25 cellular contexts compared by ENCODE assay signal in genomic region chr9:115289757-115290208, GRCh38.
A peak's percentile ranks its signal among the peaks of the same experiment; 100 is the strongest.
DNase-seq lines count a peak whose midpoint lies in the region; ATAC-seq, FAIRE-seq and TF ChIP-seq lines count a peak whose summit lies in the region.
"Had no signal": no experiment of that assay in that cellular context is flagged by ENCODE, and none has a peak within 500 bp of the region (broad histone marks: within the 10 kb centered on the region; RNA-seq: fewer than 3 reads in every experiment).

No MANE protein-coding gene starts in this region.

- in situ Hi-C loops in brain microvascular endothelial cell (cut with HindIII; ENCODE audit: low pct_ligation_motif_present, low sequenced_read_pairs) = no loop called here

- no peak overlapping the region for H3K4me3 Mint-ChIP-seq in CD14-positive monocyte
- H3K4me3 Mint-ChIP-seq: activated CD8-positive, alpha-beta T cell treated with anti-CD3 and anti-CD28 coated beads, Interleukin-2, amount 10 ng/mL, durations not matched to agents 7 days and 5 days; activated T-helper 17 cell treated with anti-CD3 and anti-CD28 coated beads, Interleukin-2, amount 50 U/mL, for 72 hours; natural killer cell treated with Interleukin-12 subunit alpha and Interleukin-12 subunit beta and Interleukin-15 and Interleukin-18, amount 100 ng/mL, for 72 hours; stimulated activated effector memory CD8-positive, alpha-beta T cell treated with anti-CD3 and anti-CD28 coated beads, Interleukin-12 subunit alpha, Interleukin-12 subunit beta, amount 100 ng/mL, for 72 hours had no signal

- peak overlapping the region in 1 of 7 donors; percentile 40 for H3K27ac Mint-ChIP-seq in CD14-positive monocyte
- H3K27ac Mint-ChIP-seq: activated CD8-positive, alpha-beta T cell treated with anti-CD3 and anti-CD28 coated beads, Interleukin-2, amount 10 ng/mL, durations not matched to agents 7 days and 5 days; activated T-helper 17 cell treated with anti-CD3 and anti-CD28 coated beads, Interleukin-2, amount 50 U/mL, for 72 hours; natural killer cell treated with Interleukin-12 subunit alpha and Interleukin-12 subunit beta and Interleukin-15 and Interleukin-18, amount 100 ng/mL, for 72 hours; stimulated activated effector memory CD8-positive, alpha-beta T cell treated with anti-CD3 and anti-CD28 coated beads, Interleukin-12 subunit alpha, Interleukin-12 subunit beta, amount 100 ng/mL, for 72 hours had no signal

- no peaks in the 10 kb centered on the region for H3K4me1 Mint-ChIP-seq in CD14-positive monocyte
- H3K4me1 Mint-ChIP-seq: activated T-helper 17 cell treated with anti-CD3 and anti-CD28 coated beads, Interleukin-2, amount 50 U/mL, for 72 hours; stimulated activated effector memory CD8-positive, alpha-beta T cell treated with anti-CD3 and anti-CD28 coated beads, Interleukin-12 subunit alpha, Interleukin-12 subunit beta, amount 100 ng/mL, for 72 hours had no signal

- H3K27me3 ChIP-seq in brain microvascular endothelial cell (replicated peaks) = no peaks in the 10 kb centered on the region
- H3K27me3 ChIP-seq: BLaER1 treated with 17β-estradiol and CSF1 and Interleukin-3, amounts not matched to agents 10 nM and 100 nM; gastroesophageal sphincter; upper lobe of right lung had no signal

- DNase-seq in AG10803 (ENCODE audit: low read depth) (peak; percentile 62), HTR-8/SVneo (ENCODE audit: insufficient read length, low spot score) (peak; percentile 13), brain microvascular endothelial cell (peak; percentile 85), kidney tubule cell (ENCODE audit: low spot score) (peak; percentile 81), erythroblast (lab: John Stamatoyannopoulos, UW) (no peak), CD14-positive monocyte (ENCODE audit: low spot score) (no peak)
- DNase-seq: activated CD8-positive, alpha-beta T cell treated with anti-CD3 and anti-CD28 coated beads, Interleukin-2, amount 10 ng/mL, durations not matched to agents 7 days and 5 days; anterior cingulate cortex; left colon; NCI-H146; NCI-H82; retina; SIG-M5; stimulated activated CD4-positive, alpha-beta T cell treated with anti-CD3 and anti-CD28 coated beads, Interleukin-4, amount 100 ng/mL, for 4 hours; upper lobe of right lung had no signal

- TF ChIP-seq CTCF in AG10803 (conservative IDR thresholded peaks at IDR 0.05; ENCODE audit: low read length) (no peak), brain microvascular endothelial cell (IDR thresholded peaks at IDR 0.05; ENCODE audit: low read depth, low read length, missing control alignments) (no peak), CD14-positive monocyte (IDR thresholded peaks at IDR 0.05) (no peak)

- no peak overlapping the region for H3K27ac ChIP-seq in brain microvascular endothelial cell
- H3K27ac ChIP-seq: BLaER1 treated with 17β-estradiol and CSF1 and Interleukin-3, amounts not matched to agents 10 nM and 100 nM; gastroesophageal sphincter; KMS-11; upper lobe of right lung had no signal

- TF ChIP-seq POLR2A in erythroblast (IDR thresholded peaks at IDR 0.05; ENCODE audit: low read length) = no peak

- H3K4me3 ChIP-seq in AG10803 (ENCODE audit: low read length) = no peak overlapping the region
- no peak overlapping the region for H3K4me3 ChIP-seq in brain microvascular endothelial cell (ENCODE audit: low read depth, low read length)
- H3K4me3 ChIP-seq: BLaER1 treated with 17β-estradiol and CSF1 and Interleukin-3, amounts not matched to agents 10 nM and 100 nM; gastroesophageal sphincter; upper lobe of right lung had no signal

- no peaks in the 10 kb centered on the region for H3K36me3 ChIP-seq in brain microvascular endothelial cell (replicated peaks)
- H3K36me3 ChIP-seq: BLaER1 treated with 17β-estradiol and CSF1 and Interleukin-3, amounts not matched to agents 10 nM and 100 nM; gastroesophageal sphincter; upper lobe of right lung had no signal

- no peaks in the 10 kb centered on the region for H3K36me3 Mint-ChIP-seq in CD14-positive monocyte
- H3K36me3 Mint-ChIP-seq: natural killer cell treated with Interleukin-12 subunit alpha and Interleukin-12 subunit beta and Interleukin-15 and Interleukin-18, amount 100 ng/mL, for 72 hours; stimulated activated effector memory CD8-positive, alpha-beta T cell treated with anti-CD3 and anti-CD28 coated beads, Interleukin-12 subunit alpha, Interleukin-12 subunit beta, amount 100 ng/mL, for 72 hours had no signal

- H3K9me3 Mint-ChIP-seq in CD14-positive monocyte = peaks cover 0 to 2% (median 0%) of the 10 kb centered on the region in 7 donors
- H3K9me3 Mint-ChIP-seq: activated T-helper 17 cell treated with anti-CD3 and anti-CD28 coated beads, Interleukin-2, amount 50 U/mL, for 72 hours; natural killer cell treated with Interleukin-12 subunit alpha and Interleukin-12 subunit beta and Interleukin-15 and Interleukin-18, amount 100 ng/mL, for 72 hours; stimulated activated effector memory CD8-positive, alpha-beta T cell treated with anti-CD3 and anti-CD28 coated beads, Interleukin-12 subunit alpha, Interleukin-12 subunit beta, amount 100 ng/mL, for 72 hours had no signal

- no peaks in the 10 kb centered on the region for H3K27me3 Mint-ChIP-seq in CD14-positive monocyte (ENCODE audit: low read depth in 3 of 3)

- intact Hi-C loops in CD14-positive monocyte (cut with micrococcal nuclease) = no loop called here

- FAIRE-seq in HTR-8/SVneo (lab: Jason Lieb, UNC) = no peak
- FAIRE-seq: G401.6, TTC549 had no signal

- ATAC-seq in HG03469 (IDR thresholded peaks at IDR 0.05; ENCODE audit: unreplicated experiment) = no peak
- ATAC-seq in HG02610 (IDR thresholded peaks at IDR 0.05; ENCODE audit: unreplicated experiment) = no peak
- ATAC-seq: activated CD8-positive, alpha-beta T cell treated with anti-CD3 and anti-CD28 coated beads, Interleukin-2, amount 10 ng/mL, durations not matched to agents 7 days and 5 days; activated T-helper 17 cell treated with anti-CD3 and anti-CD28 coated beads, Interleukin-2, amount 50 U/mL, for 72 hours; gastroesophageal sphincter; left colon; natural killer cell treated with Interleukin-12 subunit alpha and Interleukin-12 subunit beta and Interleukin-15 and Interleukin-18, amount 100 ng/mL, for 72 hours; stimulated activated effector memory CD8-positive, alpha-beta T cell treated with anti-CD3 and anti-CD28 coated beads, Interleukin-12 subunit alpha, Interleukin-12 subunit beta, amount 100 ng/mL, for 72 hours; upper lobe of right lung had no signal

Comparison
In these comparisons a context has a peak if more than half of its experiments do, and no peak if none do; other contexts are left out.
1. DNase-seq: peak in AG10803 (single experiment), HTR-8/SVneo (single experiment), brain microvascular endothelial cell (single experiment) and kidney tubule cell (single experiment); none in erythroblast (0 of 2) and CD14-positive monocyte (single experiment).